Comparison of ENCODE assay signal across 18 cellular contexts in genomic region chr16:13517856-13518255, GRCh38.
"Had no signal": no experiment of that assay in that cellular context is flagged by ENCODE, and none has a peak within 500 bp of the region (broad histone marks: within the 10 kb centered on the region; RNA-seq: fewer than 3 reads in every experiment).

No MANE protein-coding gene starts in this region.

- ATAC-seq: activated CD8-positive, alpha-beta T cell treated with anti-CD3 and anti-CD28 coated beads, Interleukin-2, amount 10 ng/mL, durations not matched to agents 7 days and 5 days; body of pancreas; heart left ventricle; natural killer cell; sciatic nerve; stimulated activated memory B cell treated with anti-CD40 and anti-IgM and Interleukin-4, amounts not matched to agents 10 μg/mL and 1 μg/mL and 100 μg/mL, for 72 hours had no signal

- H3K4me1 ChIP-seq: body of pancreas, heart left ventricle, vagina had no signal

- H3K27ac ChIP-seq: body of pancreas, cardiac muscle cell, epithelial cell of prostate, heart left ventricle, thoracic aorta, vagina had no signal

- H3K36me3 ChIP-seq: cardiac muscle cell, heart left ventricle, thoracic aorta, vagina had no signal

- H3K9me3 ChIP-seq: body of pancreas, vagina had no signal

- DNase-seq: activated CD4-positive, alpha-beta T cell treated with anti-CD3 and anti-CD28 coated beads for 1 hour; activated CD4-positive, alpha-beta T cell treated with anti-CD3 and anti-CD28 coated beads, Interleukin-2, amount 50 U/mL, for 1 hour; activated CD8-positive, alpha-beta T cell treated with anti-CD3 and anti-CD28 coated beads, Interleukin-2, amount 10 ng/mL, durations not matched to agents 7 days and 5 days; activated gamma-delta T cell; anterior cingulate cortex; body of pancreas; cortex of kidney; heart left ventricle; midbrain; natural killer cell; small intestine; stimulated activated CD4-positive, alpha-beta T cell treated with anti-CD3 and anti-CD28 coated beads, Interleukin-15, amount 100 ng/mL, for 24 hours had no signal

- H3K27me3 ChIP-seq: body of pancreas, cardiac muscle cell, heart left ventricle, vagina had no signal

- H3K4me3 ChIP-seq: body of pancreas, cardiac muscle cell, heart left ventricle, thoracic aorta, vagina had no signal
